18 cellular contexts compared by ENCODE assay signal in genomic region chr3:13839766-13840340, GRCh38. TPM values are rescaled to one million over a fixed set of nuclear protein-coding genes. Genes with fewer than 3 reads are reported as not detected.
"Had no signal": no experiment of that assay in that cellular context is flagged by ENCODE, and none has a peak within 500 bp of the region (broad histone marks: within the 10 kb centered on the region; RNA-seq: fewer than 3 reads in every experiment).

No MANE protein-coding gene starts in this region.

- DNase-seq: activated CD4-positive, alpha-beta memory T cell treated with anti-CD3 and anti-CD28 coated beads, Interleukin-2, amount 10 ng/mL, durations not matched to agents 7 days and 5 days; activated CD4-positive, alpha-beta T cell treated with anti-CD3 and anti-CD28 coated beads for 48 hours; activated CD4-positive, CD25-positive, alpha-beta regulatory T cell; activated CD8-positive, alpha-beta memory T cell treated with anti-CD3 and anti-CD28 coated beads, Interleukin-2, amount 10 ng/mL, durations not matched to agents 7 days and 5 days; central memory CD4-positive, alpha-beta T cell; dorsolateral prefrontal cortex; foreskin melanocyte; kidney; left ventricle myocardium inferior; naive B cell; stimulated activated naive B cell treated with anti-CD40 and anti-IgM and Interleukin-4, amounts not matched to agents 10 μg/mL and 1 μg/mL and 100 μg/mL, for 72 hours; T-cell had no signal

- H3K36me3 Mint-ChIP-seq: activated CD8-positive, alpha-beta memory T cell treated with anti-CD3 and anti-CD28 coated beads, Interleukin-2, amount 10 ng/mL, durations not matched to agents 7 days and 5 days; memory B cell; naive B cell; stimulated activated naive B cell treated with anti-CD40 and anti-IgM and Interleukin-4, amounts not matched to agents 10 μg/mL and 1 μg/mL and 100 μg/mL, for 72 hours; T-cell had no signal

- H3K4me3 Mint-ChIP-seq: activated CD4-positive, alpha-beta memory T cell treated with anti-CD3 and anti-CD28 coated beads, Interleukin-2, amount 10 ng/mL, durations not matched to agents 7 days and 5 days; activated CD8-positive, alpha-beta memory T cell treated with anti-CD3 and anti-CD28 coated beads, Interleukin-2, amount 10 ng/mL, durations not matched to agents 7 days and 5 days; activated naive CD8-positive, alpha-beta T cell; memory B cell; naive B cell; neural crest cell; stimulated activated naive B cell treated with anti-CD40 and anti-IgM and Interleukin-4, amounts not matched to agents 10 μg/mL and 1 μg/mL and 100 μg/mL, for 72 hours; T-cell had no signal

- H3K27me3 Mint-ChIP-seq: activated CD4-positive, alpha-beta memory T cell treated with anti-CD3 and anti-CD28 coated beads, Interleukin-2, amount 10 ng/mL, durations not matched to agents 7 days and 5 days; activated CD8-positive, alpha-beta memory T cell treated with anti-CD3 and anti-CD28 coated beads, Interleukin-2, amount 10 ng/mL, durations not matched to agents 7 days and 5 days; T-cell had no signal

- H3K27ac ChIP-seq: dorsolateral prefrontal cortex, left ventricle myocardium inferior, thoracic aorta had no signal

- H3K27me3 ChIP-seq: dorsolateral prefrontal cortex had no signal

- H3K27ac Mint-ChIP-seq: activated CD4-positive, alpha-beta memory T cell treated with anti-CD3 and anti-CD28 coated beads, Interleukin-2, amount 10 ng/mL, durations not matched to agents 7 days and 5 days; activated CD8-positive, alpha-beta memory T cell treated with anti-CD3 and anti-CD28 coated beads, Interleukin-2, amount 10 ng/mL, durations not matched to agents 7 days and 5 days; activated naive CD8-positive, alpha-beta T cell; memory B cell; stimulated activated naive B cell treated with anti-CD40 and anti-IgM and Interleukin-4, amounts not matched to agents 10 μg/mL and 1 μg/mL and 100 μg/mL, for 72 hours; T-cell had no signal

- H3K9me3 Mint-ChIP-seq: activated CD4-positive, alpha-beta memory T cell treated with anti-CD3 and anti-CD28 coated beads, Interleukin-2, amount 10 ng/mL, durations not matched to agents 7 days and 5 days; memory B cell; naive B cell; neural crest cell; stimulated activated naive B cell treated with anti-CD40 and anti-IgM and Interleukin-4, amounts not matched to agents 10 μg/mL and 1 μg/mL and 100 μg/mL, for 72 hours; T-cell had no signal

- H3K9me3 ChIP-seq: left ventricle myocardium inferior, thoracic aorta had no signal

- H3K4me1 Mint-ChIP-seq: activated CD4-positive, alpha-beta memory T cell treated with anti-CD3 and anti-CD28 coated beads, Interleukin-2, amount 10 ng/mL, durations not matched to agents 7 days and 5 days; activated CD8-positive, alpha-beta memory T cell treated with anti-CD3 and anti-CD28 coated beads, Interleukin-2, amount 10 ng/mL, durations not matched to agents 7 days and 5 days; memory B cell; naive B cell; stimulated activated naive B cell treated with anti-CD40 and anti-IgM and Interleukin-4, amounts not matched to agents 10 μg/mL and 1 μg/mL and 100 μg/mL, for 72 hours had no signal

- H3K4me1 ChIP-seq: left ventricle myocardium inferior had no signal

- ATAC-seq: activated CD8-positive, alpha-beta memory T cell treated with anti-CD3 and anti-CD28 coated beads, Interleukin-2, amount 10 ng/mL, durations not matched to agents 7 days and 5 days; stimulated activated naive B cell treated with anti-CD40 and anti-IgM and Interleukin-4, amounts not matched to agents 10 μg/mL and 1 μg/mL and 100 μg/mL, for 72 hours; T-cell had no signal

- H3K36me3 ChIP-seq: left ventricle myocardium inferior, thoracic aorta had no signal

- H3K4me3 ChIP-seq: dorsolateral prefrontal cortex, left ventricle myocardium inferior, thoracic aorta had no signal

RNA-seq across cellular contexts. Expression of gene WNT7A, which starts 40.0 kb away (rescaled TPM):
- total RNA-seq: activated CD8-positive, alpha-beta memory T cell treated with anti-CD3 and anti-CD28 coated beads, Interleukin-2, amount 10 ng/mL, durations not matched to agents 7 days and 5 days; fibroblast of lung; left ventricle myocardium inferior; osteocyte; thoracic aorta had no signal
- polyA plus RNA-seq: fibroblast of lung had no signal
